In the genomic region with DNA sequence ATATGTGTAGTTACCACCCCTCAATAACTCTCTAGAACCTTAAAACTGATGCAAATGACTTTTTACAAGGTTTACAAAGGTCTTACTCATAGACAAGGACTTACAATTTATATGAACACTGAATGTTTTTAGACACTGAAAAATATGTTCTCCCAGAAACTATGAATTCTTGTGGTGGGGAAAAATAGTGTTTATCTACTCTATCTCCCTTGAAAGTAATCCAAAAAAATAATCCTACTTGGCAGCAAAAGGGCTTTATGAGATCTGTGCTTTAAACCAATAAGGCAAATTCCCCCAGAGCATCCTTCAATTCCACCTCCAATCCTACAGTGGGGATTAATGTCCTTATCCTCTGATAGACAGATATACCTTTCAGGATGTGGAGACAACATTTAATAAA, we compare ENCODE assay signal across 21 cellular contexts.
DNase-seq lines count a peak whose midpoint lies in the region; ATAC-seq and TF ChIP-seq lines count a peak whose summit lies in the region.
"Had no signal": no experiment of that assay in that cellular context is flagged by ENCODE, and none has a peak within 500 bp of the region (broad histone marks: within the 10 kb centered on the region; RNA-seq: fewer than 3 reads in every experiment).

No MANE protein-coding gene starts in this region.

- ATAC-seq in heart right ventricle = no peak
- ATAC-seq: CD8-positive, alpha-beta T cell; GM23338; HCT116; K562; SK-N-SH treated with all-trans-retinoic acid at 6 μM for 48 hours had no signal

- no peaks in the 10 kb centered on the region for H3K4me1 ChIP-seq in heart right ventricle
- H3K4me1 ChIP-seq: BLaER1 had no signal

- no peak overlapping the region for H3K4me3 ChIP-seq in BJ (ENCODE audit: low read depth, low read length)
- H3K4me3 ChIP-seq in astrocyte of the cerebellum (ENCODE audit: low read depth, low read length) = no peak overlapping the region
- H3K4me3 ChIP-seq in heart right ventricle = no peak overlapping the region
- H3K4me3 ChIP-seq: BLaER1, GM23338, K562 had no signal

- peaks cover 0 to 26% (median 12%) of the 10 kb centered on the region in 11 donors for H3K9me3 ChIP-seq in heart right ventricle

- CTCF ChIA-PET in BJ (lab: Yijun Ruan, JAX) = no interaction called here

- DNase-seq in BJ (ENCODE audit: low read depth) = peak; percentile 30
- peak; percentile 72 for DNase-seq in M059J (ENCODE audit: low read depth)
- DNase-seq in astrocyte of the cerebellum (ENCODE audit: low read depth) = peak; percentile 9
- peak; percentile 24 for DNase-seq in myocyte (ENCODE audit: low read depth)
- DNase-seq in C1 segment of cervical spinal cord (lab: John Stamatoyannopoulos, UW) = no peak
- no peak for DNase-seq in heart right ventricle
- no peak for DNase-seq in activated CD4-positive, alpha-beta T cell treated with anti-CD3 and anti-CD28 coated beads for 48 hours
- DNase-seq in NCI-H2227 treated with DMSO at 0.1 percent for 48 hours (lab: John Stamatoyannopoulos, UW) = no peak
- DNase-seq: Calu3; CD8-positive, alpha-beta T cell; MV-4-11; NCI-H1694 treated with DMSO at 0.1 percent for 48 hours; NCI-H510A treated with DMSO at 0.1 percent for 48 hours; NCI-H774; RPMI8226; SHP77 treated with DMSO at 0.1 percent for 48 hours had no signal

- intact Hi-C loops in heart right ventricle (cut with DNase I) = no loop called here

- H3K27ac ChIP-seq in heart right ventricle = no peak overlapping the region
- H3K27ac ChIP-seq: BLaER1 had no signal

- H3K27me3 ChIP-seq in BJ (ENCODE audit: control insufficient read depth, insufficient read depth, low read length) (no peaks in the 10 kb centered on the region), heart right ventricle (no peaks in the 10 kb centered on the region)
- H3K27me3 ChIP-seq: BLaER1 had no signal

- in situ Hi-C loops in astrocyte of the cerebellum (cut with HindIII; ENCODE audit: low sequenced_read_pairs) = loop anchor here (5.0 kb wide), 1 partner anchor 105 kb away; no protein-coding TSS in a partner anchor

- no peaks in the 10 kb centered on the region for H3K36me3 ChIP-seq in BJ (ENCODE audit: control insufficient read depth, insufficient read depth, low read length)
- no peaks in the 10 kb centered on the region for H3K36me3 ChIP-seq in heart right ventricle
- H3K36me3 ChIP-seq: BLaER1 had no signal

- POLR2A ChIA-PET in BJ (lab: Charles Lee) = interaction anchor here (0.5 kb wide), 1 partner anchor 135 kb away, joined by 3 read pairs; no protein-coding TSS in a partner anchor

- TF ChIP-seq CTCF in BJ (IDR thresholded peaks at IDR 0.05; ENCODE audit: insufficient read depth, low read depth, low read length) (no peak), astrocyte of the cerebellum (IDR thresholded peaks at IDR 0.05; ENCODE audit: low read depth, low read length, missing control alignments) (no peak), heart right ventricle (IDR thresholded peaks at IDR 0.05) (no peak)

Comparison
In these comparisons a context has a peak if more than half of its experiments do, and no peak if none do; other contexts are left out.
1. DNase-seq: peak in BJ (single experiment), M059J (single experiment), astrocyte of the cerebellum (single experiment) and myocyte (single experiment); none in C1 segment of cervical spinal cord (0 of 14), heart right ventricle (0 of 2), activated CD4-positive, alpha-beta T cell treated with anti-CD3 and anti-CD28 coated beads for 48 hours (single experiment) and NCI-H2227 treated with DMSO at 0.1 percent for 48 hours (single experiment).